Comparison of ENCODE assay signal across 17 cellular contexts in the genomic region with DNA sequence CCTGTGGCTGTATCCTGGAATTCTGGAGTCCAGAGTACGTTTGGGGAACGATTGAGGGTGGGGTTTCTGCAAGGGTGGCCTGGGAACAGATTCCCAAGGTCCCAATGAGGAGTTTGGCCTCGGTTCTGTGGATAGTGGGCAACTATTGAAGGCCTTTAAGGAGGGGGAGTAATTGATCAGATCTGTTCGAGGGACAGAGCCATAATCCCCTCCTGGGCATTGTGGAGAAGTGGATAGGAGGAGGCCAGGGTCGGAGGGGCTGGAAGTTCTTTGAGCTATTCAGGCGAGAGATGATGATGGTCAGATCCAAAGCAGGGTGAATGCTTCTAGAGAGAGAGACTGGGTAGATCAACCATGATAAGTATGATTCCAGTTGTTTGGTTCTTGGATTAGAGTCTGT.
"Had no signal": no experiment of that assay in that cellular context is flagged by ENCODE, and none has a peak within 500 bp of the region (broad histone marks: within the 10 kb centered on the region; RNA-seq: fewer than 3 reads in every experiment).

No MANE protein-coding gene starts in this region.

- ATAC-seq: left ventricle myocardium superior; lower lobe of right lung; stimulated activated memory B cell treated with anti-CD40 and anti-IgM and Interleukin-4, amounts not matched to agents 10 μg/mL and 1 μg/mL and 100 μg/mL, for 72 hours had no signal

- H3K27me3 ChIP-seq: dorsolateral prefrontal cortex, right atrium auricular region, sigmoid colon, tibial nerve, upper lobe of left lung had no signal

- H3K36me3 ChIP-seq: lower lobe of right lung, prostate gland, right atrium auricular region, sigmoid colon, thoracic aorta, tibial nerve, upper lobe of left lung had no signal

- H3K27ac Mint-ChIP-seq: natural killer cell treated with Interleukin-12 subunit alpha and Interleukin-12 subunit beta and Interleukin-15 and Interleukin-18, amount 100 ng/mL, for 72 hours; stimulated activated memory B cell treated with anti-CD40 and anti-IgM and Interleukin-4, amounts not matched to agents 10 μg/mL and 1 μg/mL and 100 μg/mL, for 72 hours; stimulated activated naive CD8-positive, alpha-beta T cell treated with anti-CD3 and anti-CD28 coated beads, Interleukin-15, Interleukin-2, amounts not matched to agents 100 ng/mL and 50 ng/mL, for 24 hours had no signal

- H3K4me3 ChIP-seq: dorsolateral prefrontal cortex, lower lobe of right lung, prostate gland, right atrium auricular region, sigmoid colon, thoracic aorta, tibial nerve, upper lobe of left lung had no signal

- H3K9me3 ChIP-seq: lower lobe of right lung, prostate gland, right atrium auricular region, sigmoid colon, thoracic aorta, tibial nerve, upper lobe of left lung had no signal

- H3K27me3 Mint-ChIP-seq: natural killer cell treated with Interleukin-12 subunit alpha and Interleukin-12 subunit beta and Interleukin-15 and Interleukin-18, amount 100 ng/mL, for 72 hours; stimulated activated memory B cell treated with anti-CD40 and anti-IgM and Interleukin-4, amounts not matched to agents 10 μg/mL and 1 μg/mL and 100 μg/mL, for 72 hours; stimulated activated naive CD8-positive, alpha-beta T cell treated with anti-CD3 and anti-CD28 coated beads, Interleukin-15, Interleukin-2, amounts not matched to agents 100 ng/mL and 50 ng/mL, for 24 hours had no signal

- H3K4me3 Mint-ChIP-seq: natural killer cell treated with Interleukin-12 subunit alpha and Interleukin-12 subunit beta and Interleukin-15 and Interleukin-18, amount 100 ng/mL, for 72 hours; neural crest cell; stimulated activated memory B cell treated with anti-CD40 and anti-IgM and Interleukin-4, amounts not matched to agents 10 μg/mL and 1 μg/mL and 100 μg/mL, for 72 hours; stimulated activated naive CD8-positive, alpha-beta T cell treated with anti-CD3 and anti-CD28 coated beads, Interleukin-15, Interleukin-2, amounts not matched to agents 100 ng/mL and 50 ng/mL, for 24 hours had no signal

- DNase-seq: dorsolateral prefrontal cortex; effector CD4-positive, alpha-beta T cell; hypothalamus; left ventricle myocardium superior; lower lobe of right lung; sigmoid colon; stimulated activated CD4-positive, alpha-beta T cell treated with anti-CD3 and anti-CD28 coated beads, Interleukin-4, amount 100 ng/mL, for 4 hours; upper lobe of left lung had no signal

- H2AFZ ChIP-seq: parathyroid adenoma had no signal

- H3K9me3 Mint-ChIP-seq: natural killer cell treated with Interleukin-12 subunit alpha and Interleukin-12 subunit beta and Interleukin-15 and Interleukin-18, amount 100 ng/mL, for 72 hours; neural crest cell; stimulated activated memory B cell treated with anti-CD40 and anti-IgM and Interleukin-4, amounts not matched to agents 10 μg/mL and 1 μg/mL and 100 μg/mL, for 72 hours; stimulated activated naive CD8-positive, alpha-beta T cell treated with anti-CD3 and anti-CD28 coated beads, Interleukin-15, Interleukin-2, amounts not matched to agents 100 ng/mL and 50 ng/mL, for 24 hours had no signal

- H3K9ac ChIP-seq: parathyroid adenoma had no signal

- H3K27ac ChIP-seq: dorsolateral prefrontal cortex, lower lobe of right lung, parathyroid adenoma, prostate gland, right atrium auricular region, sigmoid colon, thoracic aorta, tibial nerve, upper lobe of left lung had no signal
